ENCODE assay signal across 12 cellular contexts in the genomic region with DNA sequence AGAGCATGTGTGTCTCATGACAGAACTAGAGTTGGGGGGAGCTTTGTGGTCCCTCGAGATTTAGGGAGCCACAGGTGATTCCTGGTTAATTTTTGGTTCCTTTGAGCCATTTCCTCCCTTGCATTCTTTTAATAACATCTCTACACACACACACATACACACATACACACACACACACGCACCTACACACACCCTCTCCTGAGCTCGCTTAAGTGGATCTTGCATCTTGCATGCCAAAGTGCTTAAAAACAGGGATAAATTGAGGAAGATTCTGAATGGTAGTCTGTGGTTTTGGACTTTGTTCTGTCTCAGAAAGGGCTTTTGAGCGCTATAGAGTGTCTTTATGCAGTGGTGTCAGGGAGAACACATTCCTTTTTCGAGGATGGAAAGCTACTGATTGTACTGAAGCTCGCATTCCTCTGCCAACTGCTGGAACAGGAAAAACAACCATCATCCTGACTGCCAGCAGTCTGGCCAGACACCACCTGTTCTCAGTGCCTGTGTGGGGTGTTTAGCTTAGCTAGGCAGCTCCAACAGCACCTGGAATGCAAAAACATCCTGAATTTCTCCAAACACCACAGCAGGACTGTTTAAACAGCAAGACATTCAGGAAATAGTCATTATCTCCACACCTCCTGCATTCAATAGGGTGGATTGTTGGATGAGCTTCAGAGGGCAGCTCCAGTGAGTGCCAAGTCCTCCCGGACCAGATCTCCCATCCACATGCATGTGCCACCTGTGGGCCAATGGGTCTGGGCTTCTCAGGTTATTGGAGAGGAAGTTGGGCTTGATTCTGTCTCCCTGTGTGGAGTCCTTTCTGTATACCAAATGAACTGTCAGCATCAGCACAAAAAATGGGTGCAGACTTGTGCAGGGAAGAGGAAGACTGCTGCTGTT. TPM values are rescaled to one million over a fixed set of nuclear protein-coding genes. Genes with fewer than 3 reads are reported as not detected.
DNase-seq lines count a peak whose midpoint lies in the region; ATAC-seq and TF ChIP-seq lines count a peak whose summit lies in the region.
"Had no signal": no experiment of that assay in that cellular context is flagged by ENCODE, and none has a peak within 500 bp of the region (broad histone marks: within the 10 kb centered on the region; RNA-seq: fewer than 3 reads in every experiment).

No MANE protein-coding gene starts in this region.

- H3K4me3 ChIP-seq in upper lobe of right lung (no peak overlapping the region), Peyer's patch (no peak overlapping the region)
- H3K4me3 ChIP-seq: coronary artery, suprapubic skin had no signal

- no peak for TF ChIP-seq POLR2A in Peyer's patch (IDR thresholded peaks at IDR 0.05)

- H3K4me1 ChIP-seq in upper lobe of right lung (peaks cover 8% of the 10 kb centered on the region), Peyer's patch (no peaks in the 10 kb centered on the region)
- H3K4me1 ChIP-seq: suprapubic skin had no signal

- H3K27ac ChIP-seq in upper lobe of right lung (no peak overlapping the region), Peyer's patch (no peak overlapping the region)
- H3K27ac ChIP-seq: suprapubic skin had no signal

- no peaks in the 10 kb centered on the region for H3K9me3 ChIP-seq in upper lobe of right lung
- peaks cover 0 to 4% (median 0%) of the 10 kb centered on the region in 4 donors for H3K9me3 ChIP-seq in Peyer's patch
- H3K9me3 ChIP-seq: suprapubic skin had no signal

- TF ChIP-seq CTCF in upper lobe of right lung (IDR thresholded peaks at IDR 0.05) (no peak), Peyer's patch (IDR thresholded peaks at IDR 0.05) (no peak)

- intact Hi-C loops in upper lobe of right lung (cut with DNase I) = no loop called here

- peak; percentile 10 for DNase-seq in NCI-H2171 treated with DMSO at 0.1 percent for 48 hours (lab: John Stamatoyannopoulos, UW)
- DNase-seq in NCI-H2171 (lab: John Stamatoyannopoulos, UW) = no peak
- DNase-seq in anterior cingulate cortex (lab: John Stamatoyannopoulos, UW) = peak in 30 of 58 donors; percentile 1 to 76 (median 20)
- peak; percentile 83 for DNase-seq in kidney glomerular epithelial cell (lab: John Stamatoyannopoulos, UW)
- DNase-seq in upper lobe of right lung = no peak
- no peak for DNase-seq in OCI-M2 (lab: John Stamatoyannopoulos, UW; ENCODE audit: unreplicated experiment)
- no peak for DNase-seq in Peyer's patch
- DNase-seq: GF-D8; stimulated activated CD4-positive, alpha-beta T cell treated with anti-CD3 and anti-CD28 coated beads, Interleukin-4, amount 100 ng/mL, for 1 hour had no signal

- ATAC-seq in upper lobe of right lung = peak; percentile 73
- ATAC-seq in HG02938 (IDR thresholded peaks at IDR 0.05; ENCODE audit: unreplicated experiment) = no peak

- H3K36me3 ChIP-seq in upper lobe of right lung (no peaks in the 10 kb centered on the region), Peyer's patch (no peaks in the 10 kb centered on the region)
- H3K36me3 ChIP-seq: suprapubic skin had no signal

- H3K27me3 ChIP-seq in upper lobe of right lung (no peaks in the 10 kb centered on the region), Peyer's patch (no peaks in the 10 kb centered on the region)
- H3K27me3 ChIP-seq: suprapubic skin had no signal

RNA-seq across cellular contexts. Expression of a gene that starts 21.9 kb away (rescaled TPM):
- total RNA-seq in upper lobe of right lung (661 TPM), Peyer's patch (10 to 100 TPM; 37.1 to 92.1 (median 79.1) TPM)

Comparison
In these comparisons a context has a peak if more than half of its experiments do, and no peak if none do; other contexts are left out.
1. DNase-seq: peak in NCI-H2171 treated with DMSO at 0.1 percent for 48 hours (single experiment), anterior cingulate cortex (30 of 58) and kidney glomerular epithelial cell (single experiment); none in NCI-H2171 (single experiment), upper lobe of right lung (single experiment), OCI-M2 (single experiment) and Peyer's patch (0 of 3).